Comparison of ENCODE assay signal across 8 cellular contexts in the genomic region with DNA sequence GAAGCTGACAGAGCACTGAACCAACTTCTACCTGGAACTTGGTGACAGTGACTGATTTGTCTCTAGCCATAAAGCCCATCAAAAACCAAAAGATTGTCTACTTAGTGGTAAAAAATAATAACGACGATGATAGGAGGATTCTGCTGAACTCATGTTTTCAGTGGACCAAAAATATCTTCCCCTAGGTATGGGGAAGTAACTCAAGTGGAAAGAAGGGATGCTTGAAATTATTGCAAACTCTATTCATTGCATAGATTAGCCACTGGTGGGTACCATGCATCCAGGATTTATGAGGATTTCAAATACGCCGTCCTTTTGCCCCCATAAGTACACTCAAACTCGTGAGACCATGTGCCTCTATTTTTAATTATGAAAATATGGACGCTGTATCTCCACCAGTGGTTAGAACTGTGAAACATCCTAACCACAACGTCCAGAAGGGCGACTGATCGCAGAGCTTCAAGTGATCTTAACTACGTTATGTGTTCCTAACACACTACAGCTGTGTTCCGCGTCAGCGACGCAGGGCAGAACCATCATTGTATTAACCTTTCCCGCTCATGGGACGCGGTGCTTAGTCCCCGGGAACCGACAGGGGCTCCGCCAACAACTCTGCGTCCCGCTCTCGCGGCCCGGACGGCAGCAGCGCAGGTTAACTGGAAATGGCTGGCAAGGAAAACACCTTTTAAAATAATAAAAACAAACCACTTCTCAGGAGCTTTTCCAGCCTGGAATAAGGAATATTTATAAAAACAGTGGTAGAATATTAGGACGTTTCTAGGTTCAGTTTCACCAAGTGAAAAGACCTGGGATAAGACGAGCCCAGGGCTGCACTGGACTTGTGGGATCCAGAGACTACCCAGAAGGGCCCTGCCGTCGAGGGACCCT. TPM values are rescaled to one million over a fixed set of nuclear protein-coding genes. Genes with fewer than 3 reads are reported as not detected.
DNase-seq lines count a peak whose midpoint lies in the region; ATAC-seq and TF ChIP-seq lines count a peak whose summit lies in the region.

No MANE protein-coding gene starts in this region.

- H3K9me3 Mint-ChIP-seq in activated naive CD8-positive, alpha-beta T cell (ENCODE audit: low read depth), result no peaks in the 10 kb centered on the region

- DNase-seq in DMS53 treated with DMSO at 0.1 percent for 48 hours (lab: John Stamatoyannopoulos, UW; ENCODE audit: unreplicated experiment) (peak; percentile 55), SK-N-MC (ENCODE audit: low read depth, low spot score) (no peak), cardiac muscle cell (ENCODE audit: low read depth in 1 of 2, low spot score in 1 of 2) (peak; percentile 54 to 63), posterior cingulate gyrus (peak in 8 of 10 donors; percentile 18 to 89 (median 29)), vagina (ENCODE audit: extremely low spot score in 2 of 2) (no peak)

- H3K4me1 ChIP-seq in KMS-11 (ENCODE audit: low read depth, poor library complexity, severe bottlenecking) (peaks cover 20% of the 10 kb centered on the region), cardiac muscle cell (ENCODE audit: low read depth) (peaks cover 10% of the 10 kb centered on the region), vagina (peaks cover 50% of the 10 kb centered on the region)

- H3K9ac ChIP-seq in KMS-11 (peak overlapping the region; percentile 69), SK-N-MC (ENCODE audit: insufficient read length) (peak overlapping the region; percentile 81)

- H3K36me3 ChIP-seq in KMS-11 (ENCODE audit: insufficient read depth), result no peaks in the 10 kb centered on the region; the same call in 1 of the 2 replicates
- peaks cover 20% of the 10 kb centered on the region for H3K36me3 ChIP-seq in SK-N-MC (ENCODE audit: insufficient read depth, low read length)
- peaks cover 11% of the 10 kb centered on the region for H3K36me3 ChIP-seq in cardiac muscle cell
- H3K36me3 ChIP-seq in vagina, result peaks cover 0 to 24% of the 10 kb centered on the region in 2 donors

- peak; percentile 28 for ATAC-seq in GM21619 (IDR thresholded peaks at IDR 0.05; ENCODE audit: unreplicated experiment)

- peak overlapping the region; percentile 90 for H3K27ac Mint-ChIP-seq in activated naive CD8-positive, alpha-beta T cell

- H3K27ac ChIP-seq in KMS-11 (peak overlapping the region; percentile 76), SK-N-MC (no peak overlapping the region; the same call in 1 of the 2 replicates), cardiac muscle cell (peak overlapping the region; percentile 83), vagina (peak overlapping the region; percentile 88)

- peaks cover 4% of the 10 kb centered on the region for H3K36me3 Mint-ChIP-seq in activated naive CD8-positive, alpha-beta T cell

- H3K79me2 ChIP-seq in KMS-11 (ENCODE audit: insufficient read depth, low read depth), result peaks cover 26% of the 10 kb centered on the region; the same call in 1 of the 2 replicates

- H3K4me1 Mint-ChIP-seq in activated naive CD8-positive, alpha-beta T cell (ENCODE audit: low read depth), result peaks cover 44% of the 10 kb centered on the region

- no peaks in the 10 kb centered on the region for H4K20me1 ChIP-seq in KMS-11 (ENCODE audit: insufficient read depth)

- H3K4me3 Mint-ChIP-seq in activated naive CD8-positive, alpha-beta T cell, result peak overlapping the region; percentile 92

- H3K27me3 ChIP-seq in KMS-11 (ENCODE audit: insufficient read depth, low read depth) (no peaks in the 10 kb centered on the region), cardiac muscle cell (no peaks in the 10 kb centered on the region), vagina (no peaks in the 10 kb centered on the region)

- H2AFZ ChIP-seq in KMS-11 (ENCODE audit: low read depth), result peak overlapping the region; percentile 89

- H3K27me3 Mint-ChIP-seq in activated naive CD8-positive, alpha-beta T cell, result no peaks in the 10 kb centered on the region

- no peak for TF ChIP-seq POLR2A in vagina (IDR thresholded peaks at IDR 0.05)

- H3K9me3 ChIP-seq in SK-N-MC (ENCODE audit: low read depth, low read length) (no peaks in the 10 kb centered on the region), cardiac muscle cell (ENCODE audit: low read depth) (no peaks in the 10 kb centered on the region), vagina (no peaks in the 10 kb centered on the region)

- TF ChIP-seq CTCF in KMS-11 (conservative IDR thresholded peaks at IDR 0.05; ENCODE audit: low read depth, low read length), result peak; percentile 18; the same call in 1 of the 2 replicates
- no peak for TF ChIP-seq CTCF in cardiac muscle cell (IDR thresholded peaks at IDR 0.05; ENCODE audit: low read depth, low read length)
- no peak for TF ChIP-seq CTCF in vagina (IDR thresholded peaks at IDR 0.05)

- H3K4me3 ChIP-seq in KMS-11 (IDR thresholded peaks at IDR 0.05; ENCODE audit: insufficient read depth, low read depth, low read length), result no peak overlapping the region
- peak overlapping the region; percentile 93 for H3K4me3 ChIP-seq in SK-N-MC
- H3K4me3 ChIP-seq in cardiac muscle cell, result peak overlapping the region; percentile 87
- peak overlapping the region; percentile 78 to 99 for H3K4me3 ChIP-seq in vagina

- H3K4me2 ChIP-seq in KMS-11, result peak overlapping the region; percentile 79

- intact Hi-C loops in posterior cingulate gyrus (cut with DNase I) (loop anchor here (2.0 kb wide), 2 partner anchors 63 to 79 kb away; a partner anchor contains a TSS), vagina (cut with DNase I) (no loop called here)

RNA-seq across cellular contexts. Expression of a gene that starts 0.8 kb away (rescaled TPM):
- total RNA-seq in cardiac muscle cell (19.8 and 25.9 TPM in 2 replicates), vagina (20.4 TPM)
- 20.8 and 26.3 TPM in 2 replicates for polyA plus RNA-seq in cardiac muscle cell

RNA-seq across cellular contexts. Expression of a gene that starts 1.1 kb away (rescaled TPM):
- total RNA-seq in cardiac muscle cell (8.9 and 9.1 TPM in 2 replicates), vagina (11.5 TPM)
- 19.5 and 25.9 TPM in 2 replicates for polyA plus RNA-seq in cardiac muscle cell

RNA-seq across cellular contexts. Expression of a gene that starts 49.8 kb away (rescaled TPM):
- total RNA-seq in cardiac muscle cell (not detected in 2 replicates), vagina (not detected)
- polyA plus RNA-seq in cardiac muscle cell, result 1.2 TPM in 1 of 2 replicates, not detected in the other

Comparison
In these comparisons a context has a peak if more than half of its experiments do, and no peak if none do; other contexts are left out.
1. DNase-seq: peak in DMS53 treated with DMSO at 0.1 percent for 48 hours (single experiment), cardiac muscle cell (2 of 2) and posterior cingulate gyrus (8 of 10); none in SK-N-MC (single experiment) and vagina (0 of 2).